In genomic region chr2:97011977-97012569, GRCh38 we compare ENCODE assay signal across 8 cellular contexts. TPM values are rescaled to one million over a fixed set of nuclear protein-coding genes. Genes with fewer than 3 reads are reported as not detected.
DNase-seq lines count a peak whose midpoint lies in the region; ATAC-seq, FAIRE-seq and TF ChIP-seq lines count a peak whose summit lies in the region.

No MANE protein-coding gene starts in this region.

- H4K20me1 ChIP-seq in SU-DHL-6 (ENCODE audit: low read depth, low read length) = no peaks in the 10 kb centered on the region

- no peaks in the 10 kb centered on the region for H3K4me1 ChIP-seq in small intestine (ENCODE audit: control insufficient read depth in 2 of 2, insufficient read depth in 1 of 2, low read depth in 1 of 2, low read length in 1 of 2)

- 30 to 32% (median 31%) methylated on average over 4 of the region's 4 CpGs for WGBS in small intestine, 3 donors

- H2AFZ ChIP-seq in SU-DHL-6 (ENCODE audit: low read depth, low read length, severe bottlenecking) = no peak overlapping the region

- peaks cover 14% of the 10 kb centered on the region for H3K27me3 ChIP-seq in MG63
- no peaks in the 10 kb centered on the region for H3K27me3 ChIP-seq in SU-DHL-6 (ENCODE audit: low read length)
- no peaks in the 10 kb centered on the region for H3K27me3 ChIP-seq in small intestine (ENCODE audit: control insufficient read depth in 2 of 2, insufficient read depth in 2 of 2, low read length in 2 of 2)

- H3K4me2 ChIP-seq in SU-DHL-6 (ENCODE audit: low read depth, low read length, poor library complexity, severe bottlenecking) = no peak overlapping the region

- H3K4me3 ChIP-seq in MG63 = no peak overlapping the region
- no peak overlapping the region for H3K4me3 ChIP-seq in SU-DHL-6 (ENCODE audit: insufficient read depth, low read length, poor library complexity, severe bottlenecking)
- H3K4me3 ChIP-seq in foreskin fibroblast (ENCODE audit: low read depth in 1 of 2, low read length in 2 of 2) = no peak overlapping the region
- H3K4me3 ChIP-seq in small intestine (ENCODE audit: low read depth in 1 of 2, low read length in 2 of 2) = no peak overlapping the region

- no peaks in the 10 kb centered on the region for H3F3A ChIP-seq in SU-DHL-6 (ENCODE audit: insufficient read depth)

- H3K9me2 ChIP-seq in SU-DHL-6 (replicated peaks; ENCODE audit: insufficient read depth, low read length) = no peaks in the 10 kb centered on the region

- DNase-seq in activated CD4-positive, alpha-beta T cell treated with anti-CD3 and anti-CD28 coated beads for 48 hours = peak; percentile 12
- no peak for DNase-seq in activated CD4-positive, alpha-beta T cell treated with anti-CD3 and anti-CD28 coated beads, Interleukin-2, amount 50 U/mL, for 1 hour
- DNase-seq in MG63 = peak; percentile 3
- peak; percentile 41 to 70 for DNase-seq in foreskin fibroblast
- peak; percentile 37 for DNase-seq in small intestine
- DNase-seq in effector CD8-positive, alpha-beta T cell (lab: John Stamatoyannopoulos, UW) = no peak

- H3K27ac ChIP-seq in SU-DHL-6 (ENCODE audit: low read depth, low read length) = no peak overlapping the region
- no peak overlapping the region for H3K27ac ChIP-seq in small intestine (ENCODE audit: low read depth in 1 of 2, low read length in 1 of 2)

- FAIRE-seq in small intestine (lab: Jason Lieb, UNC) = no peak

- H3K9ac ChIP-seq in SU-DHL-6 (ENCODE audit: low read length) = no peak overlapping the region

- peak; percentile 40 for TF ChIP-seq CTCF in SU-DHL-6 (IDR thresholded peaks at IDR 0.05; ENCODE audit: insufficient read depth, low read length, poor library complexity, severe bottlenecking)
- TF ChIP-seq CTCF in foreskin fibroblast (IDR thresholded peaks at IDR 0.05; ENCODE audit: low read depth, low read length) = peak; percentile 33

- H3K79me2 ChIP-seq in SU-DHL-6 (ENCODE audit: insufficient read depth, low read length) = no peaks in the 10 kb centered on the region

- ATAC-seq in HG02588 (IDR thresholded peaks at IDR 0.05; ENCODE audit: unreplicated experiment) = no peak

- H3K36me3 ChIP-seq in MG63 (no peaks in the 10 kb centered on the region), SU-DHL-6 (ENCODE audit: low read length) (no peaks in the 10 kb centered on the region), small intestine (ENCODE audit: control insufficient read depth in 2 of 2, insufficient read depth in 2 of 2, low read length in 2 of 2) (no peaks in the 10 kb centered on the region)

- H3K9me3 ChIP-seq in MG63 (no peaks in the 10 kb centered on the region; the same call in 1 of the 2 replicates), SU-DHL-6 (ENCODE audit: insufficient read depth, low read length) (no peaks in the 10 kb centered on the region), small intestine (ENCODE audit: control insufficient read depth, low read depth) (no peaks in the 10 kb centered on the region)

RNA-seq across cellular contexts. Expression of gene FAM178B, which starts 25.7 kb away (rescaled TPM):
- total RNA-seq in MG63 (2014; rRNA removed; shearing (Covaris generic); ENCODE audit: low replicate concordance) = not detected in 2 replicates
- polyA plus RNA-seq in small intestine = under 1 TPM in 1 of 3 donors, not detected in 2; 0.27 TPM

Comparison
In these comparisons a context has a peak if more than half of its experiments do, and no peak if none do; other contexts are left out.
1. DNase-seq: peak in activated CD4-positive, alpha-beta T cell treated with anti-CD3 and anti-CD28 coated beads for 48 hours (single experiment), MG63 (single experiment), foreskin fibroblast (2 of 2) and small intestine (single experiment); none in activated CD4-positive, alpha-beta T cell treated with anti-CD3 and anti-CD28 coated beads, Interleukin-2, amount 50 U/mL, for 1 hour (single experiment) and effector CD8-positive, alpha-beta T cell (single experiment).